8 cellular contexts compared by ENCODE assay signal in genomic region chr7:19754521-19755116, GRCh38. TPM values are rescaled to one million over a fixed set of nuclear protein-coding genes. Genes with fewer than 3 reads are reported as not detected.
DNase-seq lines count a peak whose midpoint lies in the region; ATAC-seq, FAIRE-seq and TF ChIP-seq lines count a peak whose summit lies in the region.

No MANE protein-coding gene starts in this region.

- no peak overlapping the region for H3K27ac Mint-ChIP-seq in activated CD4-positive, alpha-beta memory T cell treated with anti-CD3 and anti-CD28 coated beads for 36 hours

- FAIRE-seq in A204.1 (lab: Jason Lieb, UNC) (peak; percentile 87), keratinocyte (lab: Jason Lieb, UNC) (peak; percentile 71)

- H3K9me3 ChIP-seq in WERI-Rb-1 (ENCODE audit: severe bottlenecking) (no peaks in the 10 kb centered on the region), keratinocyte (ENCODE audit: control insufficient read depth, low read depth, low read length) (no peaks in the 10 kb centered on the region)

- H3K4me2 ChIP-seq in keratinocyte (ENCODE audit: control insufficient read depth, extremely low read depth, insufficient read depth, low read depth, low read length) = no peak overlapping the region

- H3K27ac ChIP-seq in WERI-Rb-1 (no peak overlapping the region), keratinocyte (ENCODE audit: control insufficient read depth, insufficient read depth, low read length) (no peak overlapping the region)

- no peaks in the 10 kb centered on the region for H3K4me1 Mint-ChIP-seq in activated CD4-positive, alpha-beta memory T cell treated with anti-CD3 and anti-CD28 coated beads for 36 hours (ENCODE audit: low read depth)

- H3K4me1 ChIP-seq in keratinocyte (ENCODE audit: control insufficient read depth, extremely low read depth, insufficient read depth, low read length) = peaks cover 5% of the 10 kb centered on the region

- no peak overlapping the region for H3K9ac ChIP-seq in keratinocyte (ENCODE audit: control insufficient read depth, extremely low read depth, insufficient read depth, low read length)

- POLR2A ChIA-PET in activated CD4-positive, alpha-beta memory T cell treated with anti-CD3 and anti-CD28 coated beads for 36 hours (lab: Charles Lee) = no interaction called here

- DNase-seq in NCI-H146 treated with DMSO at 0.1 percent for 48 hours (lab: John Stamatoyannopoulos, UW; ENCODE audit: unreplicated experiment) = peak; percentile 54
- no peak for DNase-seq in WERI-Rb-1
- DNase-seq in keratinocyte (ENCODE audit: low read depth, low spot score) = no peak
- no peak for DNase-seq in activated CD4-positive, alpha-beta memory T cell treated with anti-CD3 and anti-CD28 coated beads for 36 hours

- no peak for ATAC-seq in esophagus mucosa
- ATAC-seq in HG03139 (IDR thresholded peaks at IDR 0.05; ENCODE audit: unreplicated experiment) = no peak

- H3K36me3 Mint-ChIP-seq in activated CD4-positive, alpha-beta memory T cell treated with anti-CD3 and anti-CD28 coated beads for 36 hours = no peaks in the 10 kb centered on the region

- no peaks in the 10 kb centered on the region for H4K20me1 ChIP-seq in keratinocyte (ENCODE audit: control insufficient read depth, extremely low read depth, insufficient read depth, low read length)

- CTCF ChIA-PET in activated CD4-positive, alpha-beta memory T cell treated with anti-CD3 and anti-CD28 coated beads for 36 hours (lab: Charles Lee) = interaction anchor here (0.6 to 2.1 kb wide), 16 partner anchors 9 to 1374 kb away, joined by 3 to 16 read pairs (median 3); partner anchors contain the start of gene TMEM196

- peak overlapping the region; percentile 60 for H2AFZ ChIP-seq in keratinocyte (ENCODE audit: control insufficient read depth, low read length)

- H3K79me2 ChIP-seq in keratinocyte (ENCODE audit: control insufficient read depth, insufficient read depth, low read length) = no peaks in the 10 kb centered on the region

- H3K9me3 Mint-ChIP-seq in activated CD4-positive, alpha-beta memory T cell treated with anti-CD3 and anti-CD28 coated beads for 36 hours = no peaks in the 10 kb centered on the region

- dilution Hi-C loops in keratinocyte (cut with MboI; ENCODE audit: extremely low pct_ligation_motif_present, low sequenced_read_pairs) = loop anchor here (25.0 kb wide), 1 partner anchor 558 kb away; no protein-coding TSS in a partner anchor

- H3K36me3 ChIP-seq in WERI-Rb-1 (no peaks in the 10 kb centered on the region), keratinocyte (ENCODE audit: control insufficient read depth in 2 of 2, extremely low read depth in 1 of 2, insufficient read depth in 2 of 2, low read length in 2 of 2) (no peaks in the 10 kb centered on the region)

- intact Hi-C loops in activated CD4-positive, alpha-beta memory T cell treated with anti-CD3 and anti-CD28 coated beads for 36 hours (cut with micrococcal nuclease) = loop anchor here (1.0 to 10.0 kb wide), 5 partner anchors 358 to 844 kb away; no protein-coding TSS in a partner anchor

- TF ChIP-seq CTCF in GM12874 (IDR thresholded peaks at IDR 0.05; ENCODE audit: insufficient read depth, low read depth, low read length) (peak; percentile 47; the same call in 1 of the 2 replicates), WERI-Rb-1 (IDR thresholded peaks at IDR 0.05; ENCODE audit: low read depth, low read length) (peak; percentile 41), keratinocyte (optimal IDR thresholded peaks at IDR 0.05 in 1 of 3, IDR thresholded peaks at IDR 0.05 in 1 of 3, conservative IDR thresholded peaks at IDR 0.05 in 1 of 3; ENCODE audit: extremely low read depth in 1 of 3, insufficient read depth in 2 of 3, low read length in 3 of 3) (peak in 2 of 3 experiments; percentile 48 to 49)

- H3K27me3 Mint-ChIP-seq in activated CD4-positive, alpha-beta memory T cell treated with anti-CD3 and anti-CD28 coated beads for 36 hours = no peaks in the 10 kb centered on the region

- no peaks in the 10 kb centered on the region for H3K27me3 ChIP-seq in WERI-Rb-1 (ENCODE audit: insufficient read depth, low read depth, severe bottlenecking)
- H3K27me3 ChIP-seq in keratinocyte (ENCODE audit: control insufficient read depth, extremely low read depth, insufficient read depth, low read length) = no peaks in the 10 kb centered on the region

- H3K4me3 Mint-ChIP-seq in activated CD4-positive, alpha-beta memory T cell treated with anti-CD3 and anti-CD28 coated beads for 36 hours = no peak overlapping the region

- H3K9me1 ChIP-seq in keratinocyte (ENCODE audit: control insufficient read depth, extremely low read depth, insufficient read depth, low read length) = no peaks in the 10 kb centered on the region

- H3K4me3 ChIP-seq in WERI-Rb-1 (ENCODE audit: low read depth, low read length) (no peak overlapping the region), keratinocyte (ENCODE audit: control insufficient read depth in 2 of 3, extremely low read depth in 1 of 3, insufficient read depth in 2 of 3, low read depth in 1 of 3, low read length in 3 of 3) (no peak overlapping the region)

RNA-seq across cellular contexts. Expression of gene TMEM196, which starts 18.8 kb away (rescaled TPM):
- polyA plus RNA-seq in keratinocyte = not detected in 3 replicates
- polyA plus RNA-seq in keratinocyte (2011; ENCODE audit: low read depth) = not detected
- polyA plus RNA-seq in keratinocyte (2011; cell fraction: cytosol; rRNA removed) = not detected in 2 replicates
- polyA plus RNA-seq in keratinocyte (2011; cell fraction: nucleus; rRNA removed) = not detected in 2 replicates
- not detected in 2 replicates for polyA plus RNA-seq in keratinocyte (2012; ENCODE audit: low replicate concordance)
- not detected in 3 replicates for polyA minus RNA-seq in keratinocyte
- not detected for polyA minus RNA-seq in keratinocyte (2011; cell fraction: cytosol; rRNA and poly(A)+ RNA removed)
- polyA minus RNA-seq in keratinocyte (2011; cell fraction: nucleus; rRNA and poly(A)+ RNA removed) = not detected in 2 replicates
- not detected for total RNA-seq in esophagus mucosa
- total RNA-seq in activated CD4-positive, alpha-beta memory T cell treated with anti-CD3 and anti-CD28 coated beads for 36 hours = not detected

RNA-seq across cellular contexts. Expression of gene POLR1F, which starts 45.8 kb away (rescaled TPM):
- 11.3 to 22.4 TPM (median 16.1 TPM) in 3 replicates for polyA plus RNA-seq in keratinocyte
- 16.7 TPM for polyA plus RNA-seq in keratinocyte (2011; ENCODE audit: low read depth)
- 10.6 and 17.2 TPM in 2 replicates for polyA plus RNA-seq in keratinocyte (2011; cell fraction: cytosol; rRNA removed)
- polyA plus RNA-seq in keratinocyte (2011; cell fraction: nucleus; rRNA removed) = 10.7 and 16.4 TPM in 2 replicates
- 9.7 and 12.8 TPM in 2 replicates for polyA plus RNA-seq in keratinocyte (2012; ENCODE audit: low replicate concordance)
- polyA minus RNA-seq in keratinocyte = 5.3 to 17.4 TPM (median 11.4 TPM) in 3 replicates
- 11.1 TPM for polyA minus RNA-seq in keratinocyte (2011; cell fraction: cytosol; rRNA and poly(A)+ RNA removed)
- polyA minus RNA-seq in keratinocyte (2011; cell fraction: nucleus; rRNA and poly(A)+ RNA removed) = 8.2 and 11.8 TPM in 2 replicates
- 9.3 TPM for total RNA-seq in esophagus mucosa
- total RNA-seq in activated CD4-positive, alpha-beta memory T cell treated with anti-CD3 and anti-CD28 coated beads for 36 hours = 10 to 100 TPM; 20.0 to 21.9 TPM
